Comparison of ENCODE assay signal across 7 cellular contexts in genomic region chr22:23069502-23070357, GRCh38. TPM values are rescaled to one million over a fixed set of nuclear protein-coding genes. Genes with fewer than 3 reads are reported as not detected.
DNase-seq lines count a peak whose midpoint lies in the region; ATAC-seq, FAIRE-seq and TF ChIP-seq lines count a peak whose summit lies in the region.

No MANE protein-coding gene starts in this region.

- peak overlapping the region; percentile 65 for H3K27ac ChIP-seq in HepG2 (ENCODE audit: extremely low read length, insufficient read depth, low read length)

- H3K27me3 ChIP-seq in HepG2 (ENCODE audit: control insufficient read depth in 1 of 2, insufficient read depth in 2 of 2, low read length in 2 of 2), result peaks cover 0 to 34% of the 10 kb centered on the region in 2 experiments; a peak in 3 of 5 replicates

- peak overlapping the region; percentile 67 to 85 (median 71) for H3K4me3 ChIP-seq in HepG2 (replicated peaks in 1 of 3; ENCODE audit: insufficient read depth in 1 of 3, low read depth in 2 of 3, low read length in 3 of 3)

- H4K20me1 ChIP-seq in HepG2 (ENCODE audit: insufficient read depth, low read length), result no peaks in the 10 kb centered on the region

- peak overlapping the region; percentile 73 for H3K9ac ChIP-seq in HepG2 (ENCODE audit: insufficient read depth, low read depth, low read length)

- H3K4me2 ChIP-seq in HepG2 (ENCODE audit: low read depth, low read length), result peak overlapping the region; percentile 99

- TF ChIP-seq RAD21 in HepG2 (CRISPR knock-in tag; IDR thresholded peaks at IDR 0.05), result peak; percentile 41; the same call in 1 of the 2 replicates

- CTCF ChIA-PET in HepG2 (lab: Yijun Ruan, JAX; ENCODE audit: low intra/inter-chr PET ratio, low total read pairs), result interaction anchor here (1.1 to 1.2 kb wide), 2 partner anchors 59 to 111 kb away, joined by 3 to 4 read pairs; no protein-coding TSS in a partner anchor

- BruUV-seq in HepG2 (replicated peaks; lab: Mats Ljungman, UMichigan), result no TSS peak

- POLR2A ChIA-PET in HepG2 (lab: Yijun Ruan, JAX), result interaction anchor here (0.6 to 3.0 kb wide), 9 partner anchors 10 to 109 kb away, joined by 3 to 13 read pairs (median 4); no protein-coding TSS in a partner anchor

- in situ Hi-C loops in HepG2 (cut with HindIII; ENCODE audit: extremely low pct_ligation_motif_present, low pct_unique_long_range_greater_than_20kb), result no loop called here

- peak; percentile 20; the same call in 1 of the 2 replicates for TF ChIP-seq CTCF in HepG2 (CRISPR knock-in tag; IDR thresholded peaks at IDR 0.05)

- H2AFZ ChIP-seq in HepG2 (ENCODE audit: low read length), result no peak overlapping the region

- peak; percentile 85 for ATAC-seq in GM18520 (IDR thresholded peaks at IDR 0.05; ENCODE audit: unreplicated experiment)
- ATAC-seq in HG03175 (IDR thresholded peaks at IDR 0.05; ENCODE audit: unreplicated experiment), result peak; percentile 81
- peak; percentile 91 for ATAC-seq in HepG2

- peaks cover 41% of the 10 kb centered on the region for H3K79me2 ChIP-seq in HepG2 (ENCODE audit: insufficient read depth, low read length)

- FAIRE-seq in HepG2 (lab: Jason Lieb, UNC), result no peak

- 0 out of 4 replicates have a peak, but pooled peaks of 1 of the 2 experiments have one; percentile 8 for TF ChIP-seq POLR2A in HepG2 (IDR thresholded peaks at IDR 0.05; ENCODE audit: insufficient read depth in 1 of 2, low read depth in 2 of 2, low read length in 2 of 2)

- H3K36me3 ChIP-seq in HepG2 (replicated peaks in 1 of 2; ENCODE audit: control insufficient read depth in 1 of 2, insufficient read depth in 2 of 2, low read length in 2 of 2), result no peaks in the 10 kb centered on the region

- DNase-seq in NCI-H524 treated with DMSO at 0.1 percent for 48 hours (lab: John Stamatoyannopoulos, UW) (peak; percentile 49), dermis blood vessel endothelial cell (peak; percentile 90), HepG2 (ENCODE audit: low spot score) (peak; percentile 77)
- peak; percentile 81 for DNase-seq in activated CD4-positive, alpha-beta T cell treated with anti-CD3 and anti-CD28 coated beads, Interleukin-2, amount 50 U/mL, for 4 hours
- DNase-seq in stimulated activated CD4-positive, alpha-beta T cell treated with anti-CD3 and anti-CD28 coated beads, Interleukin-2, amount 100 ng/mL, for 24 hours, result peak; percentile 91

- no peaks in the 10 kb centered on the region for H3K9me3 ChIP-seq in HepG2 (ENCODE audit: low read length)

- intact Hi-C loops in HepG2 (cut with micrococcal nuclease; ENCODE audit: unreplicated experiment), result loop anchor here (10.0 kb wide), 1 partner anchor 55 kb away; no protein-coding TSS in a partner anchor

- no peak for TF ChIP-seq EP300 in HepG2 (IDR thresholded peaks at IDR 0.05; ENCODE audit: low read depth in 2 of 2, low read length in 2 of 2)
- no peak for TF ChIP-seq EP300 in HepG2 (CRISPR knock-in tag; IDR thresholded peaks at IDR 0.05; ENCODE audit: borderline replicate concordance)

- peaks cover 55% of the 10 kb centered on the region for H3K4me1 ChIP-seq in HepG2 (ENCODE audit: insufficient read depth, low read length)

- WGBS in HepG2 (ENCODE audit: low lambda C conversion rate), result under 1% methylated on average over 13 of the region's 74 CpGs

TF ChIP-seq in HepG2, 621 proteins besides CTCF, POLR2A, EP300 and RAD21 (continues in another document):
- peak; percentile 52 for TF ChIP-seq PHF21A (CRISPR knock-in tag; IDR thresholded peaks at IDR 0.05)
- peak; percentile 41; the same call in 1 of the 2 replicates for TF ChIP-seq MAZ (IDR thresholded peaks at IDR 0.05; ENCODE audit: borderline replicate concordance, low read depth, low read length)
- TF ChIP-seq MAZ (CRISPR knock-in tag; IDR thresholded peaks at IDR 0.05; ENCODE audit: low read depth), result peak; percentile 57
- TF ChIP-seq ZNF530 (CRISPR knock-in tag; IDR thresholded peaks at IDR 0.05; ENCODE audit: low read depth), result no peak
- no peak for TF ChIP-seq NCOA2 (CRISPR knock-in tag; IDR thresholded peaks at IDR 0.05)
- peak; percentile 34; the same call in 1 of the 2 replicates for TF ChIP-seq MEIS2 (CRISPR knock-in tag; IDR thresholded peaks at IDR 0.05)
- TF ChIP-seq, protein P1, sequence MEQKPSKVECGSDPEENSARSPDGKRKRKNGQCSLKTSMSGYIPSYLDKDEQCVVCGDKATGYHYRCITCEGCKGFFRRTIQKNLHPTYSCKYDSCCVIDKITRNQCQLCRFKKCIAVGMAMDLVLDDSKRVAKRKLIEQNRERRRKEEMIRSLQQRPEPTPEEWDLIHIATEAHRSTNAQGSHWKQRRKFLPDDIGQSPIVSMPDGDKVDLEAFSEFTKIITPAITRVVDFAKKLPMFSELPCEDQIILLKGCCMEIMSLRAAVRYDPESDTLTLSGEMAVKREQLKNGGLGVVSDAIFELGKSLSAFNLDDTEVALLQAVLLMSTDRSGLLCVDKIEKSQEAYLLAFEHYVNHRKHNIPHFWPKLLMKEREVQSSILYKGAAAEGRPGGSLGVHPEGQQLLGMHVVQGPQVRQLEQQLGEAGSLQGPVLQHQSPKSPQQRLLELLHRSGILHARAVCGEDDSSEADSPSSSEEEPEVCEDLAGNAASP (CRISPR knock-in tag; IDR thresholded peaks at IDR 0.05; ENCODE audit: borderline replicate concordance), result 0 out of 2 replicates have a peak, but pooled peaks have one; percentile 31
- peak; percentile 61 for TF ChIP-seq SAP130 (CRISPR knock-in tag; IDR thresholded peaks at IDR 0.05; ENCODE audit: low read depth)
- no peak for TF ChIP-seq JUND (CRISPR knock-in tag; IDR thresholded peaks at IDR 0.05)
- TF ChIP-seq ZSCAN21 (CRISPR knock-in tag; IDR thresholded peaks at IDR 0.05; ENCODE audit: borderline replicate concordance), result no peak
- no peak for TF ChIP-seq ZNF562 (CRISPR knock-in tag; IDR thresholded peaks at IDR 0.05; ENCODE audit: borderline replicate concordance)
- TF ChIP-seq SPEN (CRISPR knock-in tag; IDR thresholded peaks at IDR 0.05; ENCODE audit: low read depth), result no peak
- TF ChIP-seq E2F2 (CRISPR knock-in tag; IDR thresholded peaks at IDR 0.05; ENCODE audit: borderline replicate concordance), result no peak
- 0 out of 2 replicates have a peak, but pooled peaks have one; percentile 10 for TF ChIP-seq SALL1 (CRISPR knock-in tag; IDR thresholded peaks at IDR 0.05)
- 0 out of 2 replicates have a peak, but pooled peaks have one; percentile 30 for TF ChIP-seq ZMAT3 (CRISPR knock-in tag; conservative IDR thresholded peaks at IDR 0.05)
- no peak for TF ChIP-seq ZBTB26 (CRISPR knock-in tag; IDR thresholded peaks at IDR 0.05; ENCODE audit: borderline replicate concordance)
- TF ChIP-seq HNRNPL (IDR thresholded peaks at IDR 0.05; ENCODE audit: low read depth, low read length), result 0 out of 2 replicates have a peak, but pooled peaks have one; percentile 50

RNA-seq across cellular contexts. Expression of gene GNAZ, which starts 0.6 kb away (rescaled TPM):
- 0.37 and 0.68 TPM in 2 replicates for total RNA-seq in dermis blood vessel endothelial cell
- 22.3 and 22.8 TPM in 2 replicates for total RNA-seq in HepG2 (2016; rRNA removed; fragmentation: Illumina TruSeq; extraction: Trizol)
- 16.3 and 16.9 TPM in 2 replicates for total RNA-seq in HepG2 (2016; cell fraction: cytosol; rRNA removed; fragmentation: Illumina TruSeq; extraction: Trizol; ENCODE audit: low read depth)
- total RNA-seq in HepG2 (2016; cell fraction: insoluble cytoplasmic fraction; rRNA removed; fragmentation: Illumina TruSeq; extraction: Trizol), result 19.4 and 21.2 TPM in 2 replicates
- 39.6 and 41.4 TPM in 2 replicates for total RNA-seq in HepG2 (2016; cell fraction: membrane; rRNA removed; fragmentation: Illumina TruSeq; extraction: Trizol)
- total RNA-seq in HepG2 (2016; cell fraction: nucleus; rRNA removed; fragmentation: Illumina TruSeq; extraction: Trizol), result 11.5 and 12.9 TPM in 2 replicates
- 11.4 and 16.2 TPM in 2 replicates for polyA plus RNA-seq in HepG2 (2011; rRNA removed)
- 16.1 and 16.8 TPM in 2 replicates for polyA plus RNA-seq in HepG2 (2011; cell fraction: cytosol; rRNA removed)
- 10.1 and 15.9 TPM in 2 replicates for polyA plus RNA-seq in HepG2 (2011; cell fraction: nucleus; rRNA removed)
- polyA plus RNA-seq in HepG2 (2012), result 10.4 and 16.9 TPM in 2 replicates
- polyA plus RNA-seq in HepG2 (2016; cell fraction: cytosol; fragmentation: Illumina TruSeq; extraction: Trizol; ENCODE audit: low read depth), result 10.5 and 11.3 TPM in 2 replicates
- 20.3 and 22.4 TPM in 2 replicates for polyA plus RNA-seq in HepG2 (2016; cell fraction: insoluble cytoplasmic fraction; fragmentation: Illumina TruSeq; extraction: Trizol; ENCODE audit: low read depth)
- 27.3 and 30.4 TPM in 2 replicates for polyA plus RNA-seq in HepG2 (2016; cell fraction: membrane; fragmentation: Illumina TruSeq; extraction: Trizol; ENCODE audit: low read depth)
- 19.7 and 20.5 TPM in 2 replicates for polyA plus RNA-seq in HepG2 (2016; cell fraction: nucleus; fragmentation: Illumina TruSeq; extraction: Trizol; ENCODE audit: insufficient read depth, low read depth)
- polyA minus RNA-seq in HepG2 (2011; rRNA and poly(A)+ RNA removed; ENCODE audit: low replicate concordance), result 9.8 and 19.7 TPM in 2 replicates
- 10.9 and 12.2 TPM in 2 replicates for polyA minus RNA-seq in HepG2 (2011; cell fraction: cytosol; rRNA and poly(A)+ RNA removed)
- 5.7 and 8.5 TPM in 2 replicates for polyA minus RNA-seq in HepG2 (2011; cell fraction: nucleus; rRNA and poly(A)+ RNA removed)

Comparison
In these comparisons a context has a peak if more than half of its experiments do, and no peak if none do; other contexts are left out.
1. Peak in every context shown above with its lines: DNase-seq, ATAC-seq, H3K4me3 ChIP-seq and H3K27ac ChIP-seq.